In the genomic region with DNA sequence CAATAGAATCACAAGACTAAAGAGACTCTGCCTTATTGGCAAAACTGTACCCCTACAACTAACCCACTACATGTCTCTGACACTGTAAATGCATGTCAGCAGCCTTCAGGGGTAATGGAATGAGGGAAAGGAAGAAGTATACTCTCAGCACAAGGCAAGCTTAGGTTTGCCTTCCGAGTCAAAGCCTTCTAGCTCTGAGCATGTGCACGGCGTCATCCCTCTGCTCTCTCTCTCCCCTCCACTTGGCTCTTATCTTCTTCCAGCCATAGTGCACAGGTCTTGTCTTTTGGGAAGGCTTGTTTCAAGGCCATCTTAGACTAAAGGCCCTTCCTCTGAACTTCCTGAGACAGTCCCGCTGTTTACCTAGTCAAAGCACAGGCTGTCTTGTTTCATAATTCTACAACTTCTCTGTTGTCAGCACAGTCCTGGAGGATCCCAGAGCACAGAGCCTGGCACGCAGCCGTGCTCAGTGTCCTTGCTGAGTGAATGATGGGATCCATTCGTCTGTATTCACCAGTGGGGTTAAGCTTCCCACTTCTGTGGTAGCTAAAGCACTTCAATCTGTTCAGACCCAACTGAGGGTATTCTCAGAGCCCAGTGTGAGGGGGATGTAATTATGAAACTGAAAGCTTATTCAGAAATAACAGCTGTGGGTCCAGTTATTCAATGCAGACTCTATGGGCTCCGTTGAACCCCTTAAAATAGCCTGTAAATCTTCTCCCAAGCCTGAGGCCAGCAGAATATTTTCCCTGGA, we compare ENCODE assay signal across 17 cellular contexts.
DNase-seq lines count a peak whose midpoint lies in the region; ATAC-seq and TF ChIP-seq lines count a peak whose summit lies in the region.
"Had no signal": no experiment of that assay in that cellular context is flagged by ENCODE, and none has a peak within 500 bp of the region (broad histone marks: within the 10 kb centered on the region; RNA-seq: fewer than 3 reads in every experiment).

No MANE protein-coding gene starts in this region.

- TF ChIP-seq CTCF in Calu3 (IDR thresholded peaks at IDR 0.05; ENCODE audit: unreplicated experiment), result no peak
- no peak for TF ChIP-seq CTCF in OCI-LY3 (IDR thresholded peaks at IDR 0.05; ENCODE audit: low read depth, low read length)
- TF ChIP-seq CTCF in neural crest cell (conservative IDR thresholded peaks at IDR 0.05), result no peak
- TF ChIP-seq CTCF in tibial artery (IDR thresholded peaks at IDR 0.05), result no peak
- TF ChIP-seq CTCF in GM20000 (IDR thresholded peaks at IDR 0.05; ENCODE audit: extremely low read depth, missing control alignments), result no peak

- H3K79me2 ChIP-seq in OCI-LY3 (ENCODE audit: low read length), result no peaks in the 10 kb centered on the region

- H3K27ac ChIP-seq in OCI-LY3 (ENCODE audit: low read length) (no peak overlapping the region), tibial artery (no peak overlapping the region)
- H3K27ac ChIP-seq: HL-60, RWPE1, SJSA1 had no signal

- DNase-seq in Calu3 (no peak), neural crest cell (ENCODE audit: low read depth, low spot score) (no peak), NCI-H2171 treated with DMSO at 0.1 percent for 48 hours (lab: John Stamatoyannopoulos, UW) (no peak), tibial artery (no peak), GM20000 (ENCODE audit: low spot score) (no peak)
- DNase-seq: CD4-positive, alpha-beta memory T cell; H7; NCI-H187 treated with DMSO at 0.1 percent for 48 hours; NCI-H2171; NCI-H524; T-helper 2 cell had no signal

- H3K9me3 Mint-ChIP-seq in Calu3 (ENCODE audit: low read depth, unreplicated experiment) (peaks cover 3% of the 10 kb centered on the region), neural crest cell (peaks cover 5% of the 10 kb centered on the region)

- H3K27me3 Mint-ChIP-seq in Calu3 (ENCODE audit: unreplicated experiment) (peaks cover under 1% of the 10 kb centered on the region), neural crest cell (ENCODE audit: low read depth) (no peaks in the 10 kb centered on the region)
- H3K27me3 Mint-ChIP-seq: CD4-positive, alpha-beta memory T cell had no signal

- no peak overlapping the region for H2AFZ ChIP-seq in OCI-LY3 (ENCODE audit: low read depth, low read length)

- H4K20me1 ChIP-seq in OCI-LY3 (ENCODE audit: insufficient read depth, low read length), result no peaks in the 10 kb centered on the region

- H3K9me3 ChIP-seq in OCI-LY3 (ENCODE audit: insufficient read depth, low read length) (no peaks in the 10 kb centered on the region), tibial artery (no peaks in the 10 kb centered on the region)

- H3K4me1 Mint-ChIP-seq in Calu3 (ENCODE audit: low read depth, unreplicated experiment) (no peaks in the 10 kb centered on the region), neural crest cell (no peaks in the 10 kb centered on the region)
- H3K4me1 Mint-ChIP-seq: CD4-positive, alpha-beta memory T cell had no signal

- H3K4me3 ChIP-seq in OCI-LY3 (ENCODE audit: low read length), result 0 out of 2 replicates have a peak overlapping the region, but pooled peaks have one; percentile 15
- no peak overlapping the region for H3K4me3 ChIP-seq in tibial artery
- H3K4me3 ChIP-seq: SJSA1 had no signal

- H3K4me1 ChIP-seq in OCI-LY3 (ENCODE audit: low read length) (no peaks in the 10 kb centered on the region), tibial artery (no peaks in the 10 kb centered on the region)
- H3K4me1 ChIP-seq: SJSA1 had no signal

- H3K27ac Mint-ChIP-seq in Calu3 (ENCODE audit: unreplicated experiment) (no peak overlapping the region), neural crest cell (ENCODE audit: unreplicated experiment) (peak overlapping the region; percentile 86)
- H3K27ac Mint-ChIP-seq: CD4-positive, alpha-beta memory T cell had no signal

- CTCF ChIA-PET in Calu3 (lab: Charles Lee), result no interaction called here

- H3K36me3 ChIP-seq in OCI-LY3 (replicated peaks; ENCODE audit: low read depth, low read length), result no peaks in the 10 kb centered on the region
- no peaks in the 10 kb centered on the region for H3K36me3 ChIP-seq in tibial artery
- H3K36me3 ChIP-seq: SJSA1 had no signal

- ATAC-seq in GM19467 (IDR thresholded peaks at IDR 0.05; ENCODE audit: unreplicated experiment) (peak; percentile 66), GM19395 (IDR thresholded peaks at IDR 0.05; ENCODE audit: unreplicated experiment) (no peak)

- no TSS peak for BruUV-seq in Calu3 (replicated peaks; lab: Mats Ljungman, UMichigan)

- H3K36me3 Mint-ChIP-seq in Calu3 (ENCODE audit: insufficient read depth, unreplicated experiment), result no peaks in the 10 kb centered on the region
- no peaks in the 10 kb centered on the region for H3K36me3 Mint-ChIP-seq in neural crest cell (ENCODE audit: low read depth)
- H3K36me3 Mint-ChIP-seq: CD4-positive, alpha-beta memory T cell had no signal

- peak overlapping the region; percentile 22 for H3K4me2 ChIP-seq in OCI-LY3 (ENCODE audit: low read length)

- no peak overlapping the region for H3K9ac ChIP-seq in OCI-LY3 (ENCODE audit: low read length)

- H3K27me3 ChIP-seq in OCI-LY3 (ENCODE audit: low read depth, low read length), result no peaks in the 10 kb centered on the region
- no peaks in the 10 kb centered on the region for H3K27me3 ChIP-seq in tibial artery
- H3K27me3 ChIP-seq: SJSA1 had no signal

- peak overlapping the region; percentile 58 for H3K4me3 Mint-ChIP-seq in Calu3 (ENCODE audit: low read depth, unreplicated experiment)
- no peak overlapping the region for H3K4me3 Mint-ChIP-seq in neural crest cell

- intact Hi-C loops in Calu3 (cut with micrococcal nuclease; ENCODE audit: unreplicated experiment), result no loop called here
- intact Hi-C loops in tibial artery (cut with DNase I; ENCODE audit: low total_unique reads), result no loop called here
